ENCODE assay signal across 8 cellular contexts in genomic region chr9:129948626-129949025, GRCh38.
DNase-seq lines count a peak whose midpoint lies in the region; ATAC-seq and TF ChIP-seq lines count a peak whose summit lies in the region.
"Not testable (repeated sequence)": the region's sequence is repeated elsewhere in the genome, so short reads cannot be mapped to it uniquely, and the experiment has no call there.

No MANE protein-coding gene starts in this region.

- H3K4me2 ChIP-seq in DND-41 (ENCODE audit: insufficient read depth, low read length), result not testable (repeated sequence)

- intact Hi-C loops in natural killer cell (cut with micrococcal nuclease), result loop anchor here (5.0 to 10.0 kb wide), 3 partner anchors 49 to 176 kb away; no protein-coding TSS in a partner anchor
- intact Hi-C loops in uterus (cut with DNase I; ENCODE audit: low total_unique reads), result not testable (repeated sequence)

- TF ChIP-seq POLR2A in uterus (IDR thresholded peaks at IDR 0.05), result not testable (repeated sequence)

- H3K27ac ChIP-seq in DND-41 (ENCODE audit: low read length), result peak overlapping the region; percentile 59
- H3K27ac ChIP-seq in caudate nucleus (ENCODE audit: low read depth, low read length), result peak overlapping the region; percentile 18
- H3K27ac ChIP-seq in right atrium auricular region, result not testable (repeated sequence)
- H3K27ac ChIP-seq in uterus, result peak overlapping the region; percentile 62 to 85

- H3K27me3 Mint-ChIP-seq in T-helper 17 cell; activated T-cell treated with anti-CD3 and anti-CD28 coated beads, Interleukin-2, amount 50 U/mL, for 72 hours (ENCODE audit: low read depth); natural killer cell (ENCODE audit: low read depth in 2 of 2): not testable (repeated sequence)

- not testable (repeated sequence) for H3K9ac ChIP-seq in DND-41 (ENCODE audit: low read depth, low read length)

- not testable (repeated sequence) for TF ChIP-seq CTCF in DND-41 (IDR thresholded peaks at IDR 0.05; ENCODE audit: borderline replicate concordance, extremely low read depth, low read length, poor library complexity, severe bottlenecking); right atrium auricular region (IDR thresholded peaks at IDR 0.05); natural killer cell (IDR thresholded peaks at IDR 0.05); uterus (IDR thresholded peaks at IDR 0.05)

- H3K4me1 Mint-ChIP-seq in T-helper 17 cell (peaks cover 32% of the 10 kb centered on the region), natural killer cell (peaks cover 36 to 43% of the 10 kb centered on the region in 2 donors)
- peaks cover 79% of the 10 kb centered on the region for H3K4me1 Mint-ChIP-seq in activated T-cell treated with anti-CD3 and anti-CD28 coated beads, Interleukin-2, amount 50 U/mL, for 72 hours (ENCODE audit: low read depth)
- peaks cover 35% of the 10 kb centered on the region for H3K4me1 Mint-ChIP-seq in stimulated activated effector memory CD8-positive, alpha-beta T cell treated with anti-CD3 and anti-CD28 coated beads, Interleukin-12 subunit alpha, Interleukin-12 subunit beta, amount 100 ng/mL, for 72 hours

- ATAC-seq in DND-41 (ENCODE audit: insufficient read depth, low read depth); T-helper 17 cell; activated T-cell treated with anti-CD3 and anti-CD28 coated beads, Interleukin-2, amount 50 U/mL, for 72 hours (replicated peaks in 1 of 2); natural killer cell; stimulated activated effector memory CD8-positive, alpha-beta T cell treated with anti-CD3 and anti-CD28 coated beads, Interleukin-12 subunit alpha, Interleukin-12 subunit beta, amount 100 ng/mL, for 72 hours: not testable (repeated sequence)

- not testable (repeated sequence) for H3K4me3 ChIP-seq in DND-41 (ENCODE audit: low read depth in 1 of 2, low read length in 2 of 2); right atrium auricular region; uterus

- H3K9me3 Mint-ChIP-seq in activated T-cell treated with anti-CD3 and anti-CD28 coated beads, Interleukin-2, amount 50 U/mL, for 72 hours; natural killer cell; stimulated activated effector memory CD8-positive, alpha-beta T cell treated with anti-CD3 and anti-CD28 coated beads, Interleukin-12 subunit alpha, Interleukin-12 subunit beta, amount 100 ng/mL, for 72 hours: not testable (repeated sequence)

- peaks cover 63% of the 10 kb centered on the region for H3K4me1 ChIP-seq in DND-41 (ENCODE audit: insufficient read depth, low read length)
- not testable (repeated sequence) for H3K4me1 ChIP-seq in right atrium auricular region, uterus

- peaks cover 82% of the 10 kb centered on the region for H3K79me2 ChIP-seq in DND-41 (ENCODE audit: insufficient read depth, low read length)

- H4K20me1 ChIP-seq in DND-41 (ENCODE audit: insufficient read depth, low read length), result not testable (repeated sequence)

- H3K27ac Mint-ChIP-seq in T-helper 17 cell, result peak overlapping the region; percentile 98
- H3K27ac Mint-ChIP-seq in activated T-cell treated with anti-CD3 and anti-CD28 coated beads, Interleukin-2, amount 50 U/mL, for 72 hours, result peak overlapping the region; percentile 19
- H3K27ac Mint-ChIP-seq in natural killer cell, result peak overlapping the region; percentile 33 to 42
- peak overlapping the region; percentile 43 for H3K27ac Mint-ChIP-seq in stimulated activated effector memory CD8-positive, alpha-beta T cell treated with anti-CD3 and anti-CD28 coated beads, Interleukin-12 subunit alpha, Interleukin-12 subunit beta, amount 100 ng/mL, for 72 hours

- DNase-seq in DND-41; T-helper 17 cell; activated T-cell treated with anti-CD3 and anti-CD28 coated beads, Interleukin-2, amount 50 U/mL, for 72 hours; caudate nucleus (lab: John Stamatoyannopoulos, UW); natural killer cell; stimulated activated effector memory CD8-positive, alpha-beta T cell treated with anti-CD3 and anti-CD28 coated beads, Interleukin-12 subunit alpha, Interleukin-12 subunit beta, amount 100 ng/mL, for 72 hours (ENCODE audit: low spot score in 2 of 2); uterus: not testable (repeated sequence)
- DNase-seq in right atrium auricular region (ENCODE audit: low spot score), result peak; percentile 50

- H3K9me3 ChIP-seq in DND-41 (ENCODE audit: insufficient read depth, low read length, severe bottlenecking); T-helper 17 cell (ENCODE audit: control insufficient read depth, low read length, poor library complexity, severe bottlenecking); right atrium auricular region; uterus: not testable (repeated sequence)

- H3K4me3 Mint-ChIP-seq in T-helper 17 cell; activated T-cell treated with anti-CD3 and anti-CD28 coated beads, Interleukin-2, amount 50 U/mL, for 72 hours; natural killer cell; stimulated activated effector memory CD8-positive, alpha-beta T cell treated with anti-CD3 and anti-CD28 coated beads, Interleukin-12 subunit alpha, Interleukin-12 subunit beta, amount 100 ng/mL, for 72 hours: not testable (repeated sequence)

- H3K36me3 Mint-ChIP-seq in T-helper 17 cell (ENCODE audit: low read depth); stimulated activated effector memory CD8-positive, alpha-beta T cell treated with anti-CD3 and anti-CD28 coated beads, Interleukin-12 subunit alpha, Interleukin-12 subunit beta, amount 100 ng/mL, for 72 hours: not testable (repeated sequence)
- peaks cover 22 to 64% of the 10 kb centered on the region in 2 donors for H3K36me3 Mint-ChIP-seq in activated T-cell treated with anti-CD3 and anti-CD28 coated beads, Interleukin-2, amount 50 U/mL, for 72 hours (ENCODE audit: insufficient read depth in 2 of 2)
- H3K36me3 Mint-ChIP-seq in natural killer cell, result peaks cover 10% of the 10 kb centered on the region

- not testable (repeated sequence) for H2AFZ ChIP-seq in DND-41 (ENCODE audit: low read depth, low read length)

- H3K27me3 ChIP-seq in DND-41 (ENCODE audit: insufficient read depth, low read length, poor library complexity); right atrium auricular region; uterus: not testable (repeated sequence)

- peaks cover 93% of the 10 kb centered on the region for H3K36me3 ChIP-seq in DND-41 (ENCODE audit: insufficient read depth, low read length)
- H3K36me3 ChIP-seq in right atrium auricular region, uterus: not testable (repeated sequence)

Comparison
In these comparisons a context has a peak if more than half of its experiments do, and no peak if none do; other contexts are left out.
1. H3K27ac Mint-ChIP-seq: peak in every context shown above with its lines; median percentile 98 in T-helper 17 cell; 43 in stimulated activated effector memory CD8-positive, alpha-beta T cell treated with anti-CD3 and anti-CD28 coated beads, Interleukin-12 subunit alpha, Interleukin-12 subunit beta, amount 100 ng/mL, for 72 hours; 38 in natural killer cell; 19 in activated T-cell treated with anti-CD3 and anti-CD28 coated beads, Interleukin-2, amount 50 U/mL, for 72 hours.